In the genomic region with DNA sequence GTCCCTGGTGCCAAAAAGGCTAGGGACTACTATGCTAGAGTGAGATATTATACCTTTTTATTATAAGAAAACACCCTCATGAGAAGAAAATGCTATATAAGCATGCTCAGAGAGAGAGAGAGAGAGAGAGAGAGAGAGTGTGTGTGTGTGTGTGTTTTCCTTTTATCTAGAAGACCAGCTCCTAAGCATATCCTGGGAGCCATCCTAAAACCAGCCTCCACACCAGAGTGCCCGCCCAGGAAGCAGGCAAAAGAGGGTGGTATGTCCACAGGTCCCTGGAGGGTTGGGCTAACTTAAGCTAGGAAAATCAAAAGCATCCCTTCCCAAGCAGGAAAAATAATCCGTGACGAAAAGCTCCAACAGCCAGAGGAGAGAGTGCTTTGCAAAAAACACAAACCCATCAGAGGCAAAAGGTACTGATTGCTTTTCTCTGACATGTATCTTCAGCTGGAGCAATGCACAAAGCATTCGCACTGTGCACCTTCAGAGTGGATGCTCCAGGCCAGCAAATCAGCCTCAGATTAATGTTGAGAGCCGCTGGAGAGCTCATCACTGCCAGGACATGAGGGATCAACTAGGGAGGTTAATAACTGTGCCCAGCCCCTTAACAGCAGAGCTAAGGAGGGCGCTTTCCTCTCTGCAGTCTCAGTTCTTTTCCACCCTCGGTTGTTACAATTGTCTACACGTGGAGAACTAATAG, we compare ENCODE assay signal across 17 cellular contexts.
DNase-seq lines count a peak whose midpoint lies in the region; ATAC-seq and TF ChIP-seq lines count a peak whose summit lies in the region.
"Had no signal": no experiment of that assay in that cellular context is flagged by ENCODE, and none has a peak within 500 bp of the region (broad histone marks: within the 10 kb centered on the region; RNA-seq: fewer than 3 reads in every experiment).

No MANE protein-coding gene starts in this region.

- in situ Hi-C loops in gastrocnemius medialis (cut with MboI; ENCODE audit: low sequenced_read_pairs in 4 of 4), result no loop called here

- no peak overlapping the region for H3K4me3 ChIP-seq in BLaER1 treated with 17β-estradiol and CSF1 and Interleukin-3, amounts not matched to agents 10 nM and 100 nM
- H3K4me3 ChIP-seq in neuronal stem cell (ENCODE audit: low read length in 2 of 2) (no peak overlapping the region), gastrocnemius medialis (no peak overlapping the region), trophoblast cell (ENCODE audit: low read depth, low read length) (no peak overlapping the region)
- H3K4me3 ChIP-seq: K562 had no signal

- H2BK120ac ChIP-seq in neuronal stem cell (ENCODE audit: low read depth, low read length), result no peak overlapping the region
- H2BK120ac ChIP-seq in trophoblast cell (ENCODE audit: insufficient read depth, low read length, poor library complexity), result no peak overlapping the region

- H4K20me1 ChIP-seq in BLaER1 treated with 17β-estradiol and CSF1 and Interleukin-3, amounts not matched to agents 10 nM and 100 nM, result peaks cover 0 to 25% (median 0%) of the 10 kb centered on the region in 11 experiments; a peak in 5 of 22 replicates

- no peak overlapping the region for H3K27ac ChIP-seq in BLaER1 treated with 17β-estradiol and CSF1 and Interleukin-3, amounts not matched to agents 10 nM and 100 nM
- H3K27ac ChIP-seq in caudate nucleus (ENCODE audit: low read depth, low read length), result peak overlapping the region; percentile 65
- no peak overlapping the region for H3K27ac ChIP-seq in neuronal stem cell (replicated peaks; ENCODE audit: low read length)
- H3K27ac ChIP-seq in gastrocnemius medialis, result no peak overlapping the region
- H3K27ac ChIP-seq in trophoblast cell (ENCODE audit: low read depth, low read length), result no peak overlapping the region

- no peak overlapping the region for H4K12ac ChIP-seq in trophoblast cell (ENCODE audit: low read depth, low read length)

- WGBS in neuronal stem cell (ENCODE audit: extremely low coverage in 2 of 2, insufficient read length in 2 of 2, insufficient replicate concordance in 1 of 2), 2 donors, result no CpG with 5 or more reads among the region's 8 CpGs
- no CpG with 5 or more reads among the region's 8 CpGs for WGBS in trophoblast cell (ENCODE audit: extremely low coverage, insufficient coverage, insufficient read length)

- H4K91ac ChIP-seq in neuronal stem cell (ENCODE audit: low read depth, low read length, poor library complexity) (no peak overlapping the region), trophoblast cell (ENCODE audit: low read depth, low read length) (no peak overlapping the region)

- H3K23ac ChIP-seq in neuronal stem cell (ENCODE audit: low read depth, low read length, poor library complexity) (no peak overlapping the region), trophoblast cell (ENCODE audit: low read length) (no peak overlapping the region)

- no peak for TF ChIP-seq CTCF in gastrocnemius medialis (IDR thresholded peaks at IDR 0.05 in 4 of 5, conservative IDR thresholded peaks at IDR 0.05 in 1 of 5)

- no peak overlapping the region for H2BK5ac ChIP-seq in neuronal stem cell (ENCODE audit: low read length)
- no peak overlapping the region for H2BK5ac ChIP-seq in trophoblast cell (ENCODE audit: low read depth, low read length, poor library complexity)

- H3K27me3 ChIP-seq in BLaER1 treated with 17β-estradiol and CSF1 and Interleukin-3, amounts not matched to agents 10 nM and 100 nM, result no peaks in the 10 kb centered on the region
- H3K27me3 ChIP-seq in neuronal stem cell (ENCODE audit: control insufficient read depth in 3 of 3, insufficient read depth in 3 of 3, low read depth in 1 of 3, low read length in 3 of 3), result no peaks in the 10 kb centered on the region
- no peaks in the 10 kb centered on the region for H3K27me3 ChIP-seq in gastrocnemius medialis
- H3K27me3 ChIP-seq in trophoblast cell (ENCODE audit: insufficient read depth, low read length), result no peaks in the 10 kb centered on the region
- H3K27me3 ChIP-seq: BE2C had no signal

- no peak overlapping the region for H2BK15ac ChIP-seq in neuronal stem cell (ENCODE audit: low read length)

- TF ChIP-seq POLR2A in gastrocnemius medialis (IDR thresholded peaks at IDR 0.05), result no peak

- ATAC-seq in GM18502 (IDR thresholded peaks at IDR 0.05; ENCODE audit: poor library complexity, unreplicated experiment) (no peak), gastrocnemius medialis (no peak)
- ATAC-seq: K562 had no signal

- H3K4ac ChIP-seq in neuronal stem cell (ENCODE audit: low read length) (no peak overlapping the region), trophoblast cell (ENCODE audit: low read depth, low read length) (no peak overlapping the region)

- no peaks in the 10 kb centered on the region for H3K79me1 ChIP-seq in neuronal stem cell (ENCODE audit: low read depth, low read length)
- no peaks in the 10 kb centered on the region for H3K79me1 ChIP-seq in trophoblast cell (ENCODE audit: low read length)

- peaks cover 0 to 10% (median 0%) of the 10 kb centered on the region in 11 experiments; a peak in 4 of 22 replicates for H3K9me3 ChIP-seq in BLaER1 treated with 17β-estradiol and CSF1 and Interleukin-3, amounts not matched to agents 10 nM and 100 nM (replicated peaks in 1 of 11)
- no peaks in the 10 kb centered on the region for H3K9me3 ChIP-seq in neuronal stem cell (replicated peaks in 1 of 2; ENCODE audit: control insufficient read depth in 2 of 2, insufficient read depth in 1 of 2, low read depth in 1 of 2, low read length in 2 of 2)
- H3K9me3 ChIP-seq in gastrocnemius medialis, result no peaks in the 10 kb centered on the region
- H3K9me3 ChIP-seq in trophoblast cell (ENCODE audit: insufficient read depth, low read depth, low read length), result peaks cover 2% of the 10 kb centered on the region
- H3K9me3 ChIP-seq: BE2C, SK-N-SH had no signal

- H3K14ac ChIP-seq in neuronal stem cell (ENCODE audit: low read length) (no peak overlapping the region), trophoblast cell (ENCODE audit: low read length) (no peak overlapping the region)

- no peak overlapping the region for H4K8ac ChIP-seq in neuronal stem cell (ENCODE audit: low read depth, low read length)
- H4K8ac ChIP-seq in trophoblast cell (ENCODE audit: low read depth, low read length), result no peak overlapping the region

- peak overlapping the region; percentile 6 for H2AFZ ChIP-seq in neuronal stem cell (ENCODE audit: low read length)
- no peak overlapping the region for H2AFZ ChIP-seq in trophoblast cell (ENCODE audit: insufficient read depth, low read length, poor library complexity)

- no peak overlapping the region for H3K9ac ChIP-seq in BLaER1 treated with 17β-estradiol and CSF1 and Interleukin-3, amounts not matched to agents 10 nM and 100 nM
- H3K9ac ChIP-seq in neuronal stem cell (ENCODE audit: low read depth, low read length, poor library complexity) (no peak overlapping the region), trophoblast cell (ENCODE audit: low read length) (no peak overlapping the region)
- H3K9ac ChIP-seq: SK-N-SH had no signal

- no peaks in the 10 kb centered on the region for H3K79me2 ChIP-seq in trophoblast cell (ENCODE audit: control insufficient read depth, insufficient read depth, low read length, poor library complexity)

- peak; percentile 35 for DNase-seq in NCI-H524 treated with DMSO at 0.1 percent for 48 hours (lab: John Stamatoyannopoulos, UW)
- peak in 2 of 61 donors; percentile 14 to 16 for DNase-seq in caudate nucleus (lab: John Stamatoyannopoulos, UW)
- DNase-seq in neuronal stem cell (ENCODE audit: low spot score), result no peak
- no peak for DNase-seq in gastrocnemius medialis
- DNase-seq in trophoblast cell, result no peak
- DNase-seq: BE2C; CD4-positive, alpha-beta memory T cell; DMS53; NCI-H1092 treated with DMSO at 0.1 percent for 48 hours; NCI-H146; NCI-H2081; NCI-H2171 treated with DMSO at 0.1 percent for 48 hours; SHP77 treated with DMSO at 0.1 percent for 48 hours; SK-N-SH had no signal

- intact Hi-C loops in gastrocnemius medialis (cut with DNase I; ENCODE audit: low total_unique reads), result no loop called here

- no peaks in the 10 kb centered on the region for H3K36me3 ChIP-seq in BLaER1 treated with 17β-estradiol and CSF1 and Interleukin-3, amounts not matched to agents 10 nM and 100 nM
- no peaks in the 10 kb centered on the region for H3K36me3 ChIP-seq in neuronal stem cell (replicated peaks in 1 of 2; ENCODE audit: control insufficient read depth in 2 of 2, insufficient read depth in 2 of 2, low read length in 2 of 2)
- H3K36me3 ChIP-seq in gastrocnemius medialis, result no peaks in the 10 kb centered on the region
- no peaks in the 10 kb centered on the region for H3K36me3 ChIP-seq in trophoblast cell (ENCODE audit: control insufficient read depth in 1 of 2, insufficient read depth in 2 of 2, low read length in 2 of 2)
- H3K36me3 ChIP-seq: BE2C had no signal

- peaks cover 37 to 58% (median 53%) of the 10 kb centered on the region in 10 experiments for H3K4me1 ChIP-seq in BLaER1 treated with 17β-estradiol and CSF1 and Interleukin-3, amounts not matched to agents 10 nM and 100 nM
- H3K4me1 ChIP-seq in neuronal stem cell (ENCODE audit: control insufficient read depth in 2 of 2, insufficient read depth in 1 of 2, low read depth in 1 of 2, low read length in 2 of 2) (peaks cover 19 to 21% of the 10 kb centered on the region in 2 donors), gastrocnemius medialis (no peaks in the 10 kb centered on the region), trophoblast cell (ENCODE audit: control insufficient read depth in 1 of 2, insufficient read depth in 2 of 2, low read length in 2 of 2) (peaks cover 0 to 3% of the 10 kb centered on the region in 2 experiments)
- H3K4me1 ChIP-seq: BE2C had no signal

- H2BK12ac ChIP-seq in neuronal stem cell (ENCODE audit: low read length) (no peak overlapping the region), trophoblast cell (ENCODE audit: low read length) (no peak overlapping the region)

- H3K18ac ChIP-seq in neuronal stem cell (ENCODE audit: low read length) (no peak overlapping the region), trophoblast cell (ENCODE audit: low read length) (no peak overlapping the region)

- H2AK5ac ChIP-seq in neuronal stem cell (ENCODE audit: low read depth, low read length) (no peak overlapping the region), trophoblast cell (ENCODE audit: low read length) (no peak overlapping the region)

- peak overlapping the region in 9 of 11 experiments; percentile 40 to 95 (median 58); a peak in 17 of 22 replicates for H3K4me2 ChIP-seq in BLaER1 treated with 17β-estradiol and CSF1 and Interleukin-3, amounts not matched to agents 10 nM and 100 nM
- H3K4me2 ChIP-seq in neuronal stem cell (ENCODE audit: insufficient read depth, low read length, poor library complexity, severe bottlenecking) (no peak overlapping the region), trophoblast cell (ENCODE audit: low read length) (no peak overlapping the region)
- H3K4me2 ChIP-seq: SK-N-SH had no signal

Comparison
In these comparisons a context has a peak if more than half of its experiments do, and no peak if none do; other contexts are left out.
1. H3K4me2 ChIP-seq: peak in BLaER1 treated with 17β-estradiol and CSF1 and Interleukin-3, amounts not matched to agents 10 nM and 100 nM (9 of 11); none in neuronal stem cell (single experiment) and trophoblast cell (single experiment).